ENCODE assay signal across 1 cellular context in genomic region chr19:19053508-19054314, GRCh38.
TF ChIP-seq lines count a peak whose summit lies in the region.

No MANE protein-coding gene starts in this region.

TF ChIP-seq in HepG2, 621 proteins besides CTCF, POLR2A, EP300 and RAD21 (continued from another document and continues in another):
- TF ChIP-seq ZNF362 (CRISPR knock-in tag; IDR thresholded peaks at IDR 0.05; ENCODE audit: borderline replicate concordance) = 0 out of 2 replicates have a peak, but pooled peaks have one; percentile 14
- peak; percentile 66; the same call in 1 of the 2 replicates for TF ChIP-seq ZBTB33 (CRISPR knock-in tag; IDR thresholded peaks at IDR 0.05)
- TF ChIP-seq BCL6 (CRISPR knock-in tag; IDR thresholded peaks at IDR 0.05) = no peak
- TF ChIP-seq MEF2D (CRISPR knock-in tag; IDR thresholded peaks at IDR 0.05) = no peak
- no peak for TF ChIP-seq SYNCRIP (IDR thresholded peaks at IDR 0.05; ENCODE audit: insufficient read depth, low read depth, low read length)
- no peak for TF ChIP-seq IRF9 (CRISPR knock-in tag; IDR thresholded peaks at IDR 0.05; ENCODE audit: borderline replicate concordance)
- no peak for TF ChIP-seq ATF6 (CRISPR knock-in tag; conservative IDR thresholded peaks at IDR 0.05)
- no peak for TF ChIP-seq RARA (CRISPR knock-in tag; IDR thresholded peaks at IDR 0.05)
- TF ChIP-seq MLXIP (CRISPR knock-in tag; IDR thresholded peaks at IDR 0.05; ENCODE audit: borderline replicate concordance) = no peak
- TF ChIP-seq TEAD3 (CRISPR knock-in tag; optimal IDR thresholded peaks at IDR 0.05; ENCODE audit: borderline replicate concordance) = peak; percentile 56
- peak; percentile 43; the same call in 1 of the 2 replicates for TF ChIP-seq ZBTB38 (CRISPR knock-in tag; IDR thresholded peaks at IDR 0.05)
- TF ChIP-seq ZNF468 (CRISPR knock-in tag; IDR thresholded peaks at IDR 0.05) = no peak
- no peak for TF ChIP-seq DNMT3B (CRISPR knock-in tag; conservative IDR thresholded peaks at IDR 0.05)
- TF ChIP-seq NPAS2 (CRISPR knock-in tag; IDR thresholded peaks at IDR 0.05; ENCODE audit: borderline replicate concordance) = no peak
- TF ChIP-seq ZNF24 (IDR thresholded peaks at IDR 0.05) = no peak
- no peak for TF ChIP-seq SNAPC5 (CRISPR knock-in tag; IDR thresholded peaks at IDR 0.05; ENCODE audit: borderline replicate concordance)
- TF ChIP-seq ZNF33B (CRISPR knock-in tag; IDR thresholded peaks at IDR 0.05) = no peak
- no peak for TF ChIP-seq SMAD1 (CRISPR knock-in tag; IDR thresholded peaks at IDR 0.05; ENCODE audit: borderline replicate concordance, low read depth)
- TF ChIP-seq PHF8 (CRISPR knock-in tag; IDR thresholded peaks at IDR 0.05) = no peak
- TF ChIP-seq HMGA1 (CRISPR knock-in tag; conservative IDR thresholded peaks at IDR 0.05) = no peak
- TF ChIP-seq RXRA (CRISPR knock-in tag; IDR thresholded peaks at IDR 0.05) = peak; percentile 51; the same call in 1 of the 2 replicates
- TF ChIP-seq SMC3 (IDR thresholded peaks at IDR 0.05; ENCODE audit: low read length) = peak; percentile 86
- 0 out of 2 replicates have a peak, but pooled peaks have one; percentile 33 for TF ChIP-seq HNRNPL (IDR thresholded peaks at IDR 0.05; ENCODE audit: low read depth, low read length)
- 0 out of 2 replicates have a peak, but pooled peaks have one; percentile 54 for TF ChIP-seq HIVEP1 (CRISPR knock-in tag; IDR thresholded peaks at IDR 0.05)
- no peak for TF ChIP-seq KDM2A (CRISPR knock-in tag; IDR thresholded peaks at IDR 0.05; ENCODE audit: borderline replicate concordance, low read depth)
- no peak for TF ChIP-seq ZFP62 (CRISPR knock-in tag; IDR thresholded peaks at IDR 0.05)
- TF ChIP-seq DBP (CRISPR knock-in tag; IDR thresholded peaks at IDR 0.05; ENCODE audit: not compliant biosample characterization) = no peak
- no peak for TF ChIP-seq ZUFSP (CRISPR knock-in tag; IDR thresholded peaks at IDR 0.05; ENCODE audit: borderline replicate concordance)
- no peak for TF ChIP-seq ZNF557 (CRISPR knock-in tag; IDR thresholded peaks at IDR 0.05)
- no peak for TF ChIP-seq ZBTB34 (CRISPR knock-in tag; IDR thresholded peaks at IDR 0.05)
- no peak for TF ChIP-seq NKX3-1 (CRISPR knock-in tag; IDR thresholded peaks at IDR 0.05)
- no peak for TF ChIP-seq TFDP1 (CRISPR knock-in tag; IDR thresholded peaks at IDR 0.05; ENCODE audit: borderline replicate concordance)
- no peak; the same call in 1 of the 2 replicates for TF ChIP-seq ZNF776 (CRISPR knock-in tag; IDR thresholded peaks at IDR 0.05)
- TF ChIP-seq ATF3 (CRISPR knock-in tag; IDR thresholded peaks at IDR 0.05) = no peak
- TF ChIP-seq TERF1 (CRISPR knock-in tag; IDR thresholded peaks at IDR 0.05) = no peak
- TF ChIP-seq REL (CRISPR knock-in tag; conservative IDR thresholded peaks at IDR 0.05) = no peak
- no peak for TF ChIP-seq ZNF605 (CRISPR knock-in tag; IDR thresholded peaks at IDR 0.05)
- TF ChIP-seq NR0B2 (CRISPR knock-in tag; IDR thresholded peaks at IDR 0.05) = no peak
- TF ChIP-seq RFX5 (IDR thresholded peaks at IDR 0.05; ENCODE audit: low read depth, low read length) = no peak
- TF ChIP-seq ZNF329 (CRISPR knock-in tag; IDR thresholded peaks at IDR 0.05; ENCODE audit: low read depth) = peak; percentile 67; the same call in 1 of the 2 replicates
- no peak for TF ChIP-seq ZNF775 (CRISPR knock-in tag; IDR thresholded peaks at IDR 0.05; ENCODE audit: borderline replicate concordance)
- no peak for TF ChIP-seq KAT2B (IDR thresholded peaks at IDR 0.05; ENCODE audit: borderline replicate concordance, low read depth, low read length)
- TF ChIP-seq UBTF (CRISPR knock-in tag; IDR thresholded peaks at IDR 0.05) = no peak
- no peak for TF ChIP-seq ETV6 (CRISPR knock-in tag; conservative IDR thresholded peaks at IDR 0.05)
- TF ChIP-seq IKZF1 (IDR thresholded peaks at IDR 0.05) = no peak
